ENCODE assay signal across 1 cellular context in genomic region chr6:2514965-2515543, GRCh38.
TF ChIP-seq lines count a peak whose summit lies in the region.

No MANE protein-coding gene starts in this region.

TF ChIP-seq in HepG2, 621 proteins besides CTCF, POLR2A, EP300 and RAD21 (continued from another document and continues in another):
- TF ChIP-seq GZF1 (CRISPR knock-in tag; IDR thresholded peaks at IDR 0.05) (0 out of 2 replicates have a peak, but pooled peaks have one; percentile 49), PCBP1 (IDR thresholded peaks at IDR 0.05; ENCODE audit: borderline replicate concordance, low read depth, low read length) (no peak), ATAD3A (CRISPR knock-in tag; IDR thresholded peaks at IDR 0.05) (no peak), ZNF776 (CRISPR knock-in tag; IDR thresholded peaks at IDR 0.05) (no peak), KDM3A (CRISPR knock-in tag; IDR thresholded peaks at IDR 0.05; ENCODE audit: low read depth) (peak; percentile 86), HDAC2 (CRISPR knock-in tag; IDR thresholded peaks at IDR 0.05) (peak; percentile 98), POGK (CRISPR knock-in tag; conservative IDR thresholded peaks at IDR 0.05) (peak; percentile 83), TEAD3 (CRISPR knock-in tag; optimal IDR thresholded peaks at IDR 0.05; ENCODE audit: borderline replicate concordance) (peak; percentile 99), ZNF646 (CRISPR knock-in tag; IDR thresholded peaks at IDR 0.05) (no peak), KAT2B (IDR thresholded peaks at IDR 0.05; ENCODE audit: borderline replicate concordance, low read depth, low read length) (no peak), ZNF780A (CRISPR knock-in tag; IDR thresholded peaks at IDR 0.05) (0 out of 2 replicates have a peak, but pooled peaks have one; percentile 38), NPAS2 (CRISPR knock-in tag; IDR thresholded peaks at IDR 0.05; ENCODE audit: borderline replicate concordance) (no peak), NR3C1 (CRISPR knock-in tag; IDR thresholded peaks at IDR 0.05) (no peak), ZNF276 (CRISPR knock-in tag; IDR thresholded peaks at IDR 0.05; ENCODE audit: low read depth) (no peak), MYNN (CRISPR knock-in tag; IDR thresholded peaks at IDR 0.05; ENCODE audit: low read depth) (no peak), THRA (CRISPR knock-in tag; IDR thresholded peaks at IDR 0.05; ENCODE audit: borderline replicate concordance) (peak; percentile 68), ZBTB43 (CRISPR knock-in tag; conservative IDR thresholded peaks at IDR 0.05) (peak; percentile 87), MAF1 (CRISPR knock-in tag; IDR thresholded peaks at IDR 0.05; ENCODE audit: borderline replicate concordance) (no peak), ZNF704 (CRISPR knock-in tag; IDR thresholded peaks at IDR 0.05; ENCODE audit: borderline replicate concordance) (no peak), FOXO4 (CRISPR knock-in tag; conservative IDR thresholded peaks at IDR 0.05) (no peak), ZHX2 (IDR thresholded peaks at IDR 0.05; ENCODE audit: low read depth) (no peak), ZHX2 (CRISPR knock-in tag; IDR thresholded peaks at IDR 0.05; ENCODE audit: borderline replicate concordance) (no peak), HINFP (CRISPR knock-in tag; IDR thresholded peaks at IDR 0.05; ENCODE audit: low read depth) (no peak), PAWR (CRISPR knock-in tag; IDR thresholded peaks at IDR 0.05; ENCODE audit: borderline replicate concordance) (no peak)
